11 cellular contexts compared by ENCODE assay signal in genomic region chrX:132025085-132025484, GRCh38. TPM values are rescaled to one million over a fixed set of nuclear protein-coding genes. Genes with fewer than 3 reads are reported as not detected.
DNase-seq lines count a peak whose midpoint lies in the region; ATAC-seq and TF ChIP-seq lines count a peak whose summit lies in the region.
"Had no signal": no experiment of that assay in that cellular context is flagged by ENCODE, and none has a peak within 500 bp of the region (broad histone marks: within the 10 kb centered on the region; RNA-seq: fewer than 3 reads in every experiment).

No MANE protein-coding gene starts in this region.

- TF ChIP-seq CTCF in GM23338 (conservative IDR thresholded peaks at IDR 0.05; ENCODE audit: low read depth in 2 of 2) (no peak), WTC11 (IDR thresholded peaks at IDR 0.05) (no peak)

- CTCF ChIA-PET in WTC11 (lab: Charles Lee): no interaction called here

- no peaks in the 10 kb centered on the region for H3K9me3 Mint-ChIP-seq in CD4-positive, CD25-positive, alpha-beta regulatory T cell
- H3K9me3 Mint-ChIP-seq in GM23338 (no peaks in the 10 kb centered on the region), WTC11 (no peaks in the 10 kb centered on the region), memory B cell (no peaks in the 10 kb centered on the region)

- H3K4me1 ChIP-seq in CD4-positive, CD25-positive, alpha-beta regulatory T cell (ENCODE audit: control insufficient read depth, insufficient read depth, low read length, poor library complexity, severe bottlenecking): peaks cover 9% of the 10 kb centered on the region
- peaks cover 20% of the 10 kb centered on the region for H3K4me1 ChIP-seq in GM23338 (ENCODE audit: insufficient read depth)
- H3K4me1 ChIP-seq: psoas muscle had no signal

- H3K9me2 ChIP-seq in GM23338 (ENCODE audit: insufficient read depth): no peaks in the 10 kb centered on the region

- ATAC-seq in CD4-positive, CD25-positive, alpha-beta regulatory T cell (ENCODE audit: low read depth in 2 of 2): no peak
- ATAC-seq in GM23338 (no peak), WTC11 (no peak), memory B cell (ENCODE audit: low read depth) (no peak), HG02970 (IDR thresholded peaks at IDR 0.05; ENCODE audit: low FRiP score, unreplicated experiment) (no peak), GM21737 (IDR thresholded peaks at IDR 0.05; ENCODE audit: unreplicated experiment) (no peak)
- ATAC-seq: psoas muscle had no signal

- peaks cover 4 to 36% (median 18%) of the 10 kb centered on the region in 4 donors for H3K4me1 Mint-ChIP-seq in CD4-positive, CD25-positive, alpha-beta regulatory T cell
- H3K4me1 Mint-ChIP-seq in GM23338: peaks cover 41% of the 10 kb centered on the region
- H3K4me1 Mint-ChIP-seq in WTC11: peaks cover 52% of the 10 kb centered on the region
- H3K4me1 Mint-ChIP-seq in memory B cell: peaks cover 34% of the 10 kb centered on the region

- H3K27ac Mint-ChIP-seq in CD4-positive, CD25-positive, alpha-beta regulatory T cell: peak overlapping the region in 2 of 3 donors; percentile 18 to 32
- peak overlapping the region; percentile 96 for H3K27ac Mint-ChIP-seq in GM23338
- H3K27ac Mint-ChIP-seq in WTC11: peak overlapping the region; percentile 79
- no peak overlapping the region for H3K27ac Mint-ChIP-seq in memory B cell

- no peak overlapping the region for H2AFZ ChIP-seq in GM23338

- no peaks in the 10 kb centered on the region for H3K9me3 ChIP-seq in CD4-positive, CD25-positive, alpha-beta regulatory T cell (ENCODE audit: control insufficient read depth in 2 of 2, low read length in 2 of 2)
- H3K9me3 ChIP-seq: psoas muscle had no signal

- DNase-seq in CD4-positive, CD25-positive, alpha-beta regulatory T cell: no peak
- DNase-seq in GM23338 (ENCODE audit: low spot score) (no peak), WTC11 (ENCODE audit: low spot score) (no peak), memory B cell (ENCODE audit: low spot score in 2 of 2) (no peak), NCI-H1417 (lab: John Stamatoyannopoulos, UW) (no peak), nucleus accumbens (lab: John Stamatoyannopoulos, UW) (no peak)
- DNase-seq: activated gamma-delta T cell, psoas muscle, RPMI8226 had no signal

- peaks cover 3% of the 10 kb centered on the region for H3K36me3 Mint-ChIP-seq in CD4-positive, CD25-positive, alpha-beta regulatory T cell
- H3K36me3 Mint-ChIP-seq in GM23338 (ENCODE audit: low read depth) (peaks cover 3% of the 10 kb centered on the region; the same call in 1 of the 3 replicates), WTC11 (no peaks in the 10 kb centered on the region), memory B cell (peaks cover 6% of the 10 kb centered on the region)

- no peaks in the 10 kb centered on the region for H3K27me3 ChIP-seq in CD4-positive, CD25-positive, alpha-beta regulatory T cell (ENCODE audit: control insufficient read depth, insufficient read depth, low read length)
- 0 out of 2 replicates have a peak, but pooled peaks cover 4% of the 10 kb centered on the region for H3K27me3 ChIP-seq in GM23338 (ENCODE audit: insufficient read depth)

- 0 out of 2 replicates have a peak, but pooled peaks cover 4% of the 10 kb centered on the region for H4K20me1 ChIP-seq in GM23338 (replicated peaks; ENCODE audit: insufficient read depth)

- no peaks in the 10 kb centered on the region for H3K27me3 Mint-ChIP-seq in CD4-positive, CD25-positive, alpha-beta regulatory T cell
- peaks cover 2% of the 10 kb centered on the region for H3K27me3 Mint-ChIP-seq in GM23338 (ENCODE audit: insufficient read depth, low read depth, poor library complexity)
- H3K27me3 Mint-ChIP-seq in WTC11 (ENCODE audit: low read depth): peaks cover 8% of the 10 kb centered on the region; the same call in 1 of the 2 replicates
- no peaks in the 10 kb centered on the region for H3K27me3 Mint-ChIP-seq in memory B cell

- no peaks in the 10 kb centered on the region for H3F3A ChIP-seq in GM23338 (replicated peaks; ENCODE audit: low read depth)

- H3K4me3 ChIP-seq in CD4-positive, CD25-positive, alpha-beta regulatory T cell (ENCODE audit: low read depth, low read length): peak overlapping the region; percentile 73
- peak overlapping the region; percentile 72 for H3K4me3 ChIP-seq in GM23338
- H3K4me3 ChIP-seq: psoas muscle had no signal

- H3K36me3 ChIP-seq in CD4-positive, CD25-positive, alpha-beta regulatory T cell (ENCODE audit: control insufficient read depth, insufficient read depth, low read length): no peaks in the 10 kb centered on the region
- no peaks in the 10 kb centered on the region for H3K36me3 ChIP-seq in GM23338 (ENCODE audit: insufficient read depth)

- H3K27ac ChIP-seq in CD4-positive, CD25-positive, alpha-beta regulatory T cell (ENCODE audit: insufficient read depth, low read length, poor library complexity, severe bottlenecking): no peak overlapping the region
- H3K27ac ChIP-seq in GM23338 (ENCODE audit: low read depth): no peak overlapping the region
- H3K27ac ChIP-seq: psoas muscle had no signal

- POLR2A ChIA-PET in WTC11 (lab: Charles Lee): no interaction called here

- peaks cover 61% of the 10 kb centered on the region for H3K79me2 ChIP-seq in GM23338 (replicated peaks; ENCODE audit: insufficient read depth)

- H3K4me2 ChIP-seq in GM23338: peak overlapping the region; percentile 96

- H3K4me3 Mint-ChIP-seq in CD4-positive, CD25-positive, alpha-beta regulatory T cell: peak overlapping the region; percentile 40 to 94 (median 70)
- peak overlapping the region; percentile 91 for H3K4me3 Mint-ChIP-seq in GM23338
- H3K4me3 Mint-ChIP-seq in WTC11: peak overlapping the region; percentile 90
- peak overlapping the region; percentile 46 for H3K4me3 Mint-ChIP-seq in memory B cell

TF ChIP-seq in GM23338, 12 proteins besides CTCF, POLR2A, EP300 and RAD21 (continues in another document):
- TF ChIP-seq, protein P1, sequence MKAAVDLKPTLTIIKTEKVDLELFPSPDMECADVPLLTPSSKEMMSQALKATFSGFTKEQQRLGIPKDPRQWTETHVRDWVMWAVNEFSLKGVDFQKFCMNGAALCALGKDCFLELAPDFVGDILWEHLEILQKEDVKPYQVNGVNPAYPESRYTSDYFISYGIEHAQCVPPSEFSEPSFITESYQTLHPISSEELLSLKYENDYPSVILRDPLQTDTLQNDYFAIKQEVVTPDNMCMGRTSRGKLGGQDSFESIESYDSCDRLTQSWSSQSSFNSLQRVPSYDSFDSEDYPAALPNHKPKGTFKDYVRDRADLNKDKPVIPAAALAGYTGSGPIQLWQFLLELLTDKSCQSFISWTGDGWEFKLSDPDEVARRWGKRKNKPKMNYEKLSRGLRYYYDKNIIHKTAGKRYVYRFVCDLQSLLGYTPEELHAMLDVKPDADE (IDR thresholded peaks at IDR 0.05): no peak
- TF ChIP-seq EZH2 (IDR thresholded peaks at IDR 0.05; ENCODE audit: low read depth, unreplicated experiment): no peak

TF ChIP-seq in WTC11, 78 proteins besides CTCF, POLR2A, EP300 and RAD21:
- no peak for TF ChIP-seq ELF4 (CRISPR knock-in tag; IDR thresholded peaks at IDR 0.05; ENCODE audit: low read depth)
- TF ChIP-seq SOX15 (CRISPR knock-in tag; IDR thresholded peaks at IDR 0.05): no peak
- no peak for TF ChIP-seq ZNF138 (CRISPR knock-in tag; conservative IDR thresholded peaks at IDR 0.05)
- TF ChIP-seq, protein P2, sequence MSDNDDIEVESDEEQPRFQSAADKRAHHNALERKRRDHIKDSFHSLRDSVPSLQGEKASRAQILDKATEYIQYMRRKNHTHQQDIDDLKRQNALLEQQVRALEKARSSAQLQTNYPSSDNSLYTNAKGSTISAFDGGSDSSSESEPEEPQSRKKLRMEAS (CRISPR knock-in tag; IDR thresholded peaks at IDR 0.05): no peak
- TF ChIP-seq ZMAT4 (CRISPR knock-in tag; IDR thresholded peaks at IDR 0.05): no peak
- no peak for TF ChIP-seq ZNF396 (CRISPR knock-in tag; IDR thresholded peaks at IDR 0.05; ENCODE audit: borderline replicate concordance)
- TF ChIP-seq ZNF219 (CRISPR knock-in tag; IDR thresholded peaks at IDR 0.05; ENCODE audit: borderline replicate concordance): no peak
- TF ChIP-seq ZBTB21 (CRISPR knock-in tag; IDR thresholded peaks at IDR 0.05; ENCODE audit: borderline replicate concordance): no peak
- no peak for TF ChIP-seq ETV6 (CRISPR knock-in tag; IDR thresholded peaks at IDR 0.05)
- TF ChIP-seq SMAD4 (CRISPR knock-in tag; IDR thresholded peaks at IDR 0.05): no peak
- TF ChIP-seq SMAD3 (CRISPR knock-in tag; IDR thresholded peaks at IDR 0.05; ENCODE audit: borderline replicate concordance): no peak
- no peak for TF ChIP-seq MXD4 (CRISPR knock-in tag; IDR thresholded peaks at IDR 0.05; ENCODE audit: borderline replicate concordance)

RNA-seq across cellular contexts. Expression of gene STK26, which starts 2.0 kb away (rescaled TPM):
- total RNA-seq in CD4-positive, CD25-positive, alpha-beta regulatory T cell: 18.4 TPM
- polyA plus RNA-seq in CD4-positive, CD25-positive, alpha-beta regulatory T cell: 10 to 100 TPM; 19.1 to 29.6 (median 23.6) TPM
- total RNA-seq in GM23338 (2014; rRNA removed; shearing (Covaris generic)): 110 and 123 TPM in 2 replicates
- 57.9 and 65.2 TPM in 2 replicates for polyA plus RNA-seq in GM23338 (2016; fragmentation: Nextera tagmentation; extraction: Ambion mirVana)
- 75.4 to 78.8 TPM (median 77.6 TPM) in 3 replicates for total RNA-seq in WTC11 (2021)
